1 cellular context compared by ENCODE assay signal in genomic region chr1:160031368-160032164, GRCh38.
TF ChIP-seq lines count a peak whose summit lies in the region.

Gene PIGM (minus strand): TSS chr1:160031990. CDS start chr1:160031739, 251 bp downstream.

TF ChIP-seq in GM12878, 131 proteins besides CTCF, POLR2A, EP300 and RAD21 (continued from another document and continues in another):
- TF ChIP-seq ZNF687 (IDR thresholded peaks at IDR 0.05) = peak; percentile 73
- peak; percentile 54; the same call in 1 of the 2 replicates for TF ChIP-seq POLR2AphosphoS5 (IDR thresholded peaks at IDR 0.05; ENCODE audit: low read length)
- 0 out of 2 replicates have a peak, but pooled peaks have one; percentile 11 for TF ChIP-seq DPF2 (IDR thresholded peaks at IDR 0.05)
- peak; percentile 76; the same call in 1 of the 2 replicates for TF ChIP-seq ELK1 (IDR thresholded peaks at IDR 0.05; ENCODE audit: low read depth, low read length)
- no peak for TF ChIP-seq ATF3 (IDR thresholded peaks at IDR 0.05; ENCODE audit: borderline replicate concordance, extremely low read depth, low read depth, low read length)
- TF ChIP-seq E2F4 (IDR thresholded peaks at IDR 0.05; ENCODE audit: low read depth, low read length) = 0 out of 2 replicates have a peak, but pooled peaks have one; percentile 27
- no peak for TF ChIP-seq ZSCAN29 (IDR thresholded peaks at IDR 0.05)
- TF ChIP-seq MLLT1 (IDR thresholded peaks at IDR 0.05) = 0 out of 2 replicates have a peak, but pooled peaks have one; percentile 27
- TF ChIP-seq POLR2AphosphoS2 (IDR thresholded peaks at IDR 0.05; ENCODE audit: low read depth, low read length) = no peak
- peak; percentile 88 for TF ChIP-seq RELB (IDR thresholded peaks at IDR 0.05; ENCODE audit: low read depth)
- no peak for TF ChIP-seq CHD1 (IDR thresholded peaks at IDR 0.05; ENCODE audit: low read depth, low read length)
- no peak for TF ChIP-seq RAD51 (IDR thresholded peaks at IDR 0.05)
- 0 out of 2 replicates have a peak, but pooled peaks have one; percentile 23 for TF ChIP-seq FOXM1 (IDR thresholded peaks at IDR 0.05; ENCODE audit: low read depth, low read length)
- peak; percentile 42; the same call in 1 of the 2 replicates for TF ChIP-seq NKRF (conservative IDR thresholded peaks at IDR 0.05)
- peak in 1 of 2 experiments; percentile 87; a peak in 2 of 4 replicates for TF ChIP-seq ETV6 (conservative IDR thresholded peaks at IDR 0.05 in 1 of 2, IDR thresholded peaks at IDR 0.05 in 1 of 2; ENCODE audit: borderline replicate concordance in 1 of 2, low read depth in 1 of 2)
- peak; percentile 67; the same call in 1 of the 2 replicates for TF ChIP-seq SPI1 (IDR thresholded peaks at IDR 0.05; ENCODE audit: borderline replicate concordance, insufficient read depth, low read depth, low read length)
- TF ChIP-seq TCF7 (IDR thresholded peaks at IDR 0.05; ENCODE audit: borderline replicate concordance) = no peak
- no peak; the same call in 1 of the 2 replicates for TF ChIP-seq ATF2 (IDR thresholded peaks at IDR 0.05; ENCODE audit: low read length)
- no peak for TF ChIP-seq ZBTB4 (CRISPR knock-in tag; IDR thresholded peaks at IDR 0.05)
- TF ChIP-seq ATF7 (IDR thresholded peaks at IDR 0.05; ENCODE audit: low read depth) = peak; percentile 39; the same call in 1 of the 2 replicates
- TF ChIP-seq ZNF207 (IDR thresholded peaks at IDR 0.05; ENCODE audit: borderline replicate concordance) = 0 out of 2 replicates have a peak, but pooled peaks have one; percentile 64
- TF ChIP-seq TARDBP (IDR thresholded peaks at IDR 0.05; ENCODE audit: borderline replicate concordance) = 0 out of 2 replicates have a peak, but pooled peaks have one; percentile 32
- TF ChIP-seq KLF5 (IDR thresholded peaks at IDR 0.05; ENCODE audit: partially characterized antibody) = no peak
- no peak for TF ChIP-seq CBX5 (IDR thresholded peaks at IDR 0.05; ENCODE audit: low read depth)
- no peak for TF ChIP-seq IRF5 (IDR thresholded peaks at IDR 0.05; ENCODE audit: borderline replicate concordance)
- TF ChIP-seq SMC3 (IDR thresholded peaks at IDR 0.05; ENCODE audit: borderline replicate concordance, low read length) = no peak
- TF ChIP-seq SREBF2 (IDR thresholded peaks at IDR 0.05; ENCODE audit: low read length) = no peak
- peak; percentile 30 for TF ChIP-seq MEF2B (IDR thresholded peaks at IDR 0.05; ENCODE audit: partially characterized antibody, poor library complexity, severe bottlenecking)
- TF ChIP-seq TAF1 (IDR thresholded peaks at IDR 0.05; ENCODE audit: borderline replicate concordance, low read depth, low read length) = peak; percentile 74; the same call in 1 of the 2 replicates
- TF ChIP-seq ZBTB11 (CRISPR knock-in tag; IDR thresholded peaks at IDR 0.05) = no peak
- peak; percentile 43; the same call in 1 of the 2 replicates for TF ChIP-seq PAX5 (IDR thresholded peaks at IDR 0.05; ENCODE audit: borderline replicate concordance, low read depth, low read length)
